Comparison of ENCODE assay signal across 26 cellular contexts in genomic region chr10:90924552-90924951, GRCh38. TPM values are rescaled to one million over a fixed set of nuclear protein-coding genes. Genes with fewer than 3 reads are reported as not detected.
"Had no signal": no experiment of that assay in that cellular context is flagged by ENCODE, and none has a peak within 500 bp of the region (broad histone marks: within the 10 kb centered on the region; RNA-seq: fewer than 3 reads in every experiment).

No MANE protein-coding gene starts in this region.

- H3K27ac Mint-ChIP-seq: activated naive CD8-positive, alpha-beta T cell; endodermal cell; immature natural killer cell; natural killer cell treated with Interleukin-12 subunit alpha and Interleukin-12 subunit beta and Interleukin-15 and Interleukin-18, amount 100 ng/mL, for 72 hours; stimulated activated naive CD8-positive, alpha-beta T cell treated with anti-CD3 and anti-CD28 coated beads, Interleukin-15, Interleukin-2, amounts not matched to agents 100 ng/mL and 50 ng/mL, for 24 hours; T-helper 17 cell had no signal

- H3K27ac ChIP-seq: adrenal gland, esophagus squamous epithelium, gastroesophageal sphincter, parathyroid adenoma, sigmoid colon, SK-N-MC had no signal

- H3K27me3 ChIP-seq: sigmoid colon, tibial artery had no signal

- DNase-seq: activated CD4-positive, alpha-beta T cell treated with anti-CD3 and anti-CD28 coated beads, Interleukin-2, amount 50 U/mL, for 1 hour; activated CD4-positive, CD25-positive, alpha-beta regulatory T cell treated with anti-CD3 and anti-CD28 coated beads, Interleukin-2, amount 50 U/mL, for 72 hours; activated T-cell treated with anti-CD3 and anti-CD28 coated beads, Interleukin-2, amount 50 U/mL, for 1 hour; adrenal gland; cerebellar nuclear complex; cortex of kidney; endodermal cell; esophagus squamous epithelium; head of caudate nucleus; immature natural killer cell; nucleus accumbens; sigmoid colon; stimulated activated CD4-positive, alpha-beta T cell treated with anti-CD3 and anti-CD28 coated beads, Interleukin-4, amount 100 ng/mL, for 4 hours; substantia nigra; SW 1271; T-helper 17 cell; tibial artery had no signal

- FAIRE-seq: astrocyte had no signal

- H3K4me3 ChIP-seq: adrenal gland, esophagus squamous epithelium, gastroesophageal sphincter, lung, sigmoid colon, SK-N-MC, tibial artery had no signal

- H3K36me3 Mint-ChIP-seq: activated naive CD8-positive, alpha-beta T cell; immature natural killer cell; natural killer cell treated with Interleukin-12 subunit alpha and Interleukin-12 subunit beta and Interleukin-15 and Interleukin-18, amount 100 ng/mL, for 72 hours had no signal

- H3K9ac ChIP-seq: parathyroid adenoma had no signal

- H3K4me1 ChIP-seq: adrenal gland, gastroesophageal sphincter, parathyroid adenoma had no signal

- H3K4me3 Mint-ChIP-seq: activated naive CD8-positive, alpha-beta T cell; endodermal cell; immature natural killer cell; natural killer cell treated with Interleukin-12 subunit alpha and Interleukin-12 subunit beta and Interleukin-15 and Interleukin-18, amount 100 ng/mL, for 72 hours; stimulated activated naive CD8-positive, alpha-beta T cell treated with anti-CD3 and anti-CD28 coated beads, Interleukin-15, Interleukin-2, amounts not matched to agents 100 ng/mL and 50 ng/mL, for 24 hours; T-helper 17 cell had no signal

- ATAC-seq: gastroesophageal sphincter; left lobe of liver; natural killer cell treated with Interleukin-12 subunit alpha and Interleukin-12 subunit beta and Interleukin-15 and Interleukin-18, amount 100 ng/mL, for 72 hours; T-helper 17 cell had no signal

- H2AFZ ChIP-seq: parathyroid adenoma had no signal

- H3K9me3 Mint-ChIP-seq: endodermal cell; immature natural killer cell; natural killer cell treated with Interleukin-12 subunit alpha and Interleukin-12 subunit beta and Interleukin-15 and Interleukin-18, amount 100 ng/mL, for 72 hours; stimulated activated naive CD8-positive, alpha-beta T cell treated with anti-CD3 and anti-CD28 coated beads, Interleukin-15, Interleukin-2, amounts not matched to agents 100 ng/mL and 50 ng/mL, for 24 hours had no signal

- H3K79me2 ChIP-seq: parathyroid adenoma had no signal

- H3K9me3 ChIP-seq: adrenal gland, esophagus squamous epithelium, gastroesophageal sphincter, sigmoid colon, tibial artery had no signal

- H3K4me1 Mint-ChIP-seq: immature natural killer cell, T-helper 17 cell had no signal

- H3K36me3 ChIP-seq: adrenal gland, esophagus squamous epithelium, gastroesophageal sphincter, sigmoid colon, tibial artery had no signal

RNA-seq across cellular contexts. Expression of gene ANKRD1, which starts 3.7 kb away (rescaled TPM):
- total RNA-seq: esophagus squamous epithelium; gastroesophageal sphincter; left lobe of liver; natural killer cell treated with Interleukin-12 subunit alpha and Interleukin-12 subunit beta and Interleukin-15 and Interleukin-18, amount 100 ng/mL, for 72 hours; sigmoid colon; T-helper 17 cell had no signal
- polyA plus RNA-seq: immature natural killer cell had no signal
